Comparison of ENCODE assay signal across 25 cellular contexts in genomic region chr6:48817714-48818113, GRCh38.
DNase-seq lines count a peak whose midpoint lies in the region; ATAC-seq, FAIRE-seq and TF ChIP-seq lines count a peak whose summit lies in the region.
"Had no signal": no experiment of that assay in that cellular context is flagged by ENCODE, and none has a peak within 500 bp of the region (broad histone marks: within the 10 kb centered on the region; RNA-seq: fewer than 3 reads in every experiment).

No MANE protein-coding gene starts in this region.

- intact Hi-C loops in testis (cut with DNase I; ENCODE audit: low total_unique reads): no loop called here

- H4K20me1 ChIP-seq in astrocyte (ENCODE audit: insufficient read depth, low read length): no peaks in the 10 kb centered on the region

- ATAC-seq in HG02610 (IDR thresholded peaks at IDR 0.05; ENCODE audit: unreplicated experiment) (no peak), GM19035 (IDR thresholded peaks at IDR 0.05; ENCODE audit: unreplicated experiment) (no peak)
- ATAC-seq: HepG2; stimulated activated naive CD8-positive, alpha-beta T cell treated with anti-CD3 and anti-CD28 coated beads, Interleukin-15, amount 100 ng/mL, for 72 hours had no signal

- H3K27me3 Mint-ChIP-seq in HFFc6 (ENCODE audit: insufficient read depth) (no peaks in the 10 kb centered on the region; the same call in 1 of the 2 replicates), astrocyte (ENCODE audit: low read depth, unreplicated experiment) (no peaks in the 10 kb centered on the region)
- H3K27me3 Mint-ChIP-seq: CD4-positive, CD25-positive, alpha-beta regulatory T cell; stimulated activated naive CD8-positive, alpha-beta T cell treated with anti-CD3 and anti-CD28 coated beads, Interleukin-15, amount 100 ng/mL, for 72 hours had no signal

- DNase-seq in HFFc6: peak; percentile 19
- peak; percentile 27 for DNase-seq in astrocyte (ENCODE audit: low read depth)
- DNase-seq in foreskin fibroblast: peak; percentile 34 to 71
- no peak for DNase-seq in NK-92 (lab: John Stamatoyannopoulos, UW; ENCODE audit: unreplicated experiment)
- DNase-seq in testis: no peak
- DNase-seq: activated CD4-positive, alpha-beta T cell treated with anti-CD3 and anti-CD28 coated beads for 48 hours; activated CD8-positive, alpha-beta memory T cell treated with anti-CD3 and anti-CD28 coated beads, Interleukin-2, amount 50 U/mL, for 4 hours; activated gamma-delta T cell; aorta; CD4-positive, CD25-positive, alpha-beta regulatory T cell; DND-41; islet precursor cell; MG63; NCI-H1930; NCI-H510A treated with DMSO at 0.1 percent for 48 hours; stimulated activated naive CD8-positive, alpha-beta T cell treated with anti-CD3 and anti-CD28 coated beads, Interleukin-15, amount 100 ng/mL, for 72 hours had no signal

- H3K36me3 ChIP-seq in ACC112 (ENCODE audit: insufficient read depth, low read length) (no peaks in the 10 kb centered on the region), astrocyte (ENCODE audit: insufficient read depth, low read length) (no peaks in the 10 kb centered on the region), testis (ENCODE audit: low read depth, missing control alignments) (no peaks in the 10 kb centered on the region)
- H3K36me3 ChIP-seq: MG63, right atrium auricular region, vagina had no signal

- H3K4me2 ChIP-seq in astrocyte (ENCODE audit: low read length): no peak overlapping the region

- TF ChIP-seq CTCF in HFFc6 (IDR thresholded peaks at IDR 0.05) (no peak), astrocyte (IDR thresholded peaks at IDR 0.05; ENCODE audit: insufficient read depth, low read depth, low read length) (no peak), foreskin fibroblast (IDR thresholded peaks at IDR 0.05; ENCODE audit: low read depth, low read length) (no peak), testis (IDR thresholded peaks at IDR 0.05) (no peak)

- H2AFZ ChIP-seq in ACC112 (ENCODE audit: low read length, unreplicated experiment): peak overlapping the region; percentile 80
- peak overlapping the region; percentile 13 for H2AFZ ChIP-seq in astrocyte (ENCODE audit: low read depth, low read length)

- no peak overlapping the region for H3K4me3 Mint-ChIP-seq in HFFc6
- H3K4me3 Mint-ChIP-seq in astrocyte (ENCODE audit: unreplicated experiment): no peak overlapping the region
- H3K4me3 Mint-ChIP-seq: CD4-positive, CD25-positive, alpha-beta regulatory T cell; neural crest cell; stimulated activated naive CD8-positive, alpha-beta T cell treated with anti-CD3 and anti-CD28 coated beads, Interleukin-15, amount 100 ng/mL, for 72 hours had no signal

- H3K4me3 ChIP-seq in ACC112 (ENCODE audit: low read depth, low read length) (no peak overlapping the region), astrocyte (ENCODE audit: insufficient read depth, low read depth, low read length) (no peak overlapping the region), foreskin fibroblast (ENCODE audit: low read depth in 1 of 2, low read length in 2 of 2) (no peak overlapping the region), testis (no peak overlapping the region)
- H3K4me3 ChIP-seq: coronary artery, MG63, right atrium auricular region, vagina had no signal

- H3K4me1 Mint-ChIP-seq in HFFc6 (ENCODE audit: low read depth) (peaks cover 23% of the 10 kb centered on the region), astrocyte (ENCODE audit: low read depth, unreplicated experiment) (no peaks in the 10 kb centered on the region)
- H3K4me1 Mint-ChIP-seq: CD4-positive, CD25-positive, alpha-beta regulatory T cell; neural crest cell; stimulated activated naive CD8-positive, alpha-beta T cell treated with anti-CD3 and anti-CD28 coated beads, Interleukin-15, amount 100 ng/mL, for 72 hours had no signal

- H3K4me1 ChIP-seq in ACC112 (ENCODE audit: control insufficient read depth, insufficient read depth, low read length, unreplicated experiment) (peaks cover 16% of the 10 kb centered on the region), astrocyte (ENCODE audit: insufficient read depth, low read length) (no peaks in the 10 kb centered on the region), testis (no peaks in the 10 kb centered on the region)
- H3K4me1 ChIP-seq: right atrium auricular region, vagina had no signal

- no peaks in the 10 kb centered on the region for H3K9me3 ChIP-seq in astrocyte (ENCODE audit: insufficient read depth, low read depth, low read length)
- H3K9me3 ChIP-seq in testis: no peaks in the 10 kb centered on the region
- H3K9me3 ChIP-seq: MG63, right atrium auricular region, vagina had no signal

- no peak for FAIRE-seq in astrocyte (lab: Jason Lieb, UNC)
- FAIRE-seq: HepG2, TTC549 had no signal

- 76 to 84% methylated on average over 2 of the region's 2 CpGs for WGBS in testis, 2 donors

- H3K27me3 ChIP-seq in ACC112 (ENCODE audit: insufficient read depth, low read length) (no peaks in the 10 kb centered on the region), astrocyte (ENCODE audit: insufficient read depth, low read length) (no peaks in the 10 kb centered on the region), testis (no peaks in the 10 kb centered on the region)
- H3K27me3 ChIP-seq: MG63, right atrium auricular region, vagina had no signal

- H3K27ac Mint-ChIP-seq in HFFc6 (no peak overlapping the region), astrocyte (ENCODE audit: unreplicated experiment) (no peak overlapping the region)
- H3K27ac Mint-ChIP-seq: CD4-positive, CD25-positive, alpha-beta regulatory T cell; stimulated activated naive CD8-positive, alpha-beta T cell treated with anti-CD3 and anti-CD28 coated beads, Interleukin-15, amount 100 ng/mL, for 72 hours had no signal

- no peak for TF ChIP-seq POLR2A in testis (IDR thresholded peaks at IDR 0.05)

- H3K9me3 Mint-ChIP-seq in HFFc6: no peaks in the 10 kb centered on the region
- no peaks in the 10 kb centered on the region for H3K9me3 Mint-ChIP-seq in astrocyte (ENCODE audit: unreplicated experiment)
- H3K9me3 Mint-ChIP-seq: neural crest cell had no signal

- peaks cover 8% of the 10 kb centered on the region for H3K36me3 Mint-ChIP-seq in HFFc6 (ENCODE audit: low read depth)
- H3K36me3 Mint-ChIP-seq in astrocyte (ENCODE audit: low read depth, unreplicated experiment): no peaks in the 10 kb centered on the region
- H3K36me3 Mint-ChIP-seq: CD4-positive, CD25-positive, alpha-beta regulatory T cell had no signal

- no peak overlapping the region for H3K9ac ChIP-seq in astrocyte (ENCODE audit: low read length)

- H3K27ac ChIP-seq in ACC112 (ENCODE audit: low read depth, low read length): peak overlapping the region; percentile 30
- H3K27ac ChIP-seq in astrocyte (ENCODE audit: low read depth, low read length): no peak overlapping the region
- H3K27ac ChIP-seq in testis: no peak overlapping the region
- H3K27ac ChIP-seq: coronary artery, right atrium auricular region, vagina had no signal

- H3K79me2 ChIP-seq in ACC112 (ENCODE audit: control insufficient read depth, insufficient read depth, low read length, unreplicated experiment) (no peaks in the 10 kb centered on the region), astrocyte (ENCODE audit: insufficient read depth, low read length) (no peaks in the 10 kb centered on the region)

Comparison
In these comparisons a context has a peak if more than half of its experiments do, and no peak if none do; other contexts are left out.
1. DNase-seq: peak in HFFc6 (single experiment), astrocyte (single experiment) and foreskin fibroblast (2 of 2); none in NK-92 (single experiment) and testis (single experiment).